1 cellular context compared by ENCODE assay signal in the genomic region with DNA sequence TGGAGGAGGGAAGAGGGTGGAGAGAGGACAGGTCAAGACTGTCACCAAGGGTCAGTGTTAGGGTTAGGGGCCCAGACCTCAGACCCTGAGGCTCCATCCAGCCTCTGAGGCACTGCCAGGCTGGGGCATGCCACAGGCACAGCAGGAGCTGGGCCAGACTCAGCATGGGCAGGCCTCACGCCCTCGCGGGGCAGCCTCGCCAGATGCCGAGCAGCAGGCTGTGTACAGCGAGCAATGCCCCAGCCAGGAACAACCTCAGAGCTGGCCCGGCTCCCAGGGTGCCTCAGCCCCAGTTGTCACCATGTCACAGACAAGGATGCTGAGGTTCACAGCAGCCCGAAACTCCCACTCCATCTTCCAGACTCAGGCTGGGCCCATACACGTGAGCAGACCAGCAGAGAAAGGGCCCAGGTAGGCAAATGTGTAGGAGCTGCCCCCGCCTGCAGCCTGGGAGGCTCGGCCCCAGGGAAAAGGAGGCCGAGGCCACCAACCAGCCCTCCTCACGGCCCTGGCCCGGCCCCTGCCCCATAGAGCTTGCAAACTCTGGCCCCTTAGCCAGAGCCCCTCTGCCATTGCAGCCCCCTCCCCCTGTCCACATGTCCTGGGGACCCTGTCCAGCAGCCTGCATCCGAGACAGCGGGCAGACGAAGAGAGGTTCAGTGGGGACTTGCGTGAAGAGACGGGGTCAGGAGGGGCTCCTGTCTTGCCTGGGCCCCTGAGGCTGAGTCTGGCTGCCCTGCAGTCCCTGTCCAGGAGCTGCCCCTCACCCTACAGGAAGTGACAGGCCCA.
TF ChIP-seq lines count a peak whose summit lies in the region.

No MANE protein-coding gene starts in this region.

TF ChIP-seq in HEK293, 187 proteins besides CTCF, POLR2A, EP300 and RAD21:
- TF ChIP-seq, protein P1, sequence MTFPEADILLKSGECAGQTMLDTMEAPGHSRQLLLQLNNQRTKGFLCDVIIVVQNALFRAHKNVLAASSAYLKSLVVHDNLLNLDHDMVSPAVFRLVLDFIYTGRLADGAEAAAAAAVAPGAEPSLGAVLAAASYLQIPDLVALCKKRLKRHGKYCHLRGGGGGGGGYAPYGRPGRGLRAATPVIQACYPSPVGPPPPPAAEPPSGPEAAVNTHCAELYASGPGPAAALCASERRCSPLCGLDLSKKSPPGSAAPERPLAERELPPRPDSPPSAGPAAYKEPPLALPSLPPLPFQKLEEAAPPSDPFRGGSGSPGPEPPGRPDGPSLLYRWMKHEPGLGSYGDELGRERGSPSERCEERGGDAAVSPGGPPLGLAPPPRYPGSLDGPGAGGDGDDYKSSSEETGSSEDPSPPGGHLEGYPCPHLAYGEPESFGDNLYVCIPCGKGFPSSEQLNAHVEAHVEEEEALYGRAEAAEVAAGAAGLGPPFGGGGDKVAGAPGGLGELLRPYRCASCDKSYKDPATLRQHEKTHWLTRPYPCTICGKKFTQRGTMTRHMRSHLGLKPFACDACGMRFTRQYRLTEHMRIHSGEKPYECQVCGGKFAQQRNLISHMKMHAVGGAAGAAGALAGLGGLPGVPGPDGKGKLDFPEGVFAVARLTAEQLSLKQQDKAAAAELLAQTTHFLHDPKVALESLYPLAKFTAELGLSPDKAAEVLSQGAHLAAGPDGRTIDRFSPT (tag by site-specific recombination; IDR thresholded peaks at IDR 0.05): peak; percentile 26; the same call in 1 of the 2 replicates
- peak; percentile 87 for TF ChIP-seq ZIC2 (tag by site-specific recombination; IDR thresholded peaks at IDR 0.05)
- no peak for TF ChIP-seq ZNF354C (tag by site-specific recombination; IDR thresholded peaks at IDR 0.05; ENCODE audit: borderline replicate concordance, low read depth)
- TF ChIP-seq ZNF350 (tag by site-specific recombination; IDR thresholded peaks at IDR 0.05): no peak
- TF ChIP-seq ZNF600 (tag by site-specific recombination; IDR thresholded peaks at IDR 0.05): peak; percentile 47; the same call in 1 of the 2 replicates
- TF ChIP-seq ZNF433 (tag by site-specific recombination; IDR thresholded peaks at IDR 0.05; ENCODE audit: low read depth): no peak
- TF ChIP-seq, protein P2, sequence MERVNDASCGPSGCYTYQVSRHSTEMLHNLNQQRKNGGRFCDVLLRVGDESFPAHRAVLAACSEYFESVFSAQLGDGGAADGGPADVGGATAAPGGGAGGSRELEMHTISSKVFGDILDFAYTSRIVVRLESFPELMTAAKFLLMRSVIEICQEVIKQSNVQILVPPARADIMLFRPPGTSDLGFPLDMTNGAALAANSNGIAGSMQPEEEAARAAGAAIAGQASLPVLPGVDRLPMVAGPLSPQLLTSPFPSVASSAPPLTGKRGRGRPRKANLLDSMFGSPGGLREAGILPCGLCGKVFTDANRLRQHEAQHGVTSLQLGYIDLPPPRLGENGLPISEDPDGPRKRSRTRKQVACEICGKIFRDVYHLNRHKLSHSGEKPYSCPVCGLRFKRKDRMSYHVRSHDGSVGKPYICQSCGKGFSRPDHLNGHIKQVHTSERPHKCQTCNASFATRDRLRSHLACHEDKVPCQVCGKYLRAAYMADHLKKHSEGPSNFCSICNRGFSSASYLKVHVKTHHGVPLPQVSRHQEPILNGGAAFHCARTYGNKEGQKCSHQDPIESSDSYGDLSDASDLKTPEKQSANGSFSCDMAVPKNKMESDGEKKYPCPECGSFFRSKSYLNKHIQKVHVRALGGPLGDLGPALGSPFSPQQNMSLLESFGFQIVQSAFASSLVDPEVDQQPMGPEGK (tag by site-specific recombination; IDR thresholded peaks at IDR 0.05): no peak
- TF ChIP-seq ZNF501 (tag by site-specific recombination; IDR thresholded peaks at IDR 0.05): no peak
- TF ChIP-seq GLI2 (tag by site-specific recombination; IDR thresholded peaks at IDR 0.05; ENCODE audit: borderline replicate concordance, low read depth): no peak
- no peak for TF ChIP-seq ZEB2 (tag by site-specific recombination; IDR thresholded peaks at IDR 0.05)
- no peak for TF ChIP-seq SP2 (tag by site-specific recombination; IDR thresholded peaks at IDR 0.05)
- TF ChIP-seq ZNF701 (tag by site-specific recombination; IDR thresholded peaks at IDR 0.05): no peak
TF ChIP-seq in HEK293: peak in this region for 3.
